Comparison of ENCODE assay signal across 1 cellular context in the genomic region with DNA sequence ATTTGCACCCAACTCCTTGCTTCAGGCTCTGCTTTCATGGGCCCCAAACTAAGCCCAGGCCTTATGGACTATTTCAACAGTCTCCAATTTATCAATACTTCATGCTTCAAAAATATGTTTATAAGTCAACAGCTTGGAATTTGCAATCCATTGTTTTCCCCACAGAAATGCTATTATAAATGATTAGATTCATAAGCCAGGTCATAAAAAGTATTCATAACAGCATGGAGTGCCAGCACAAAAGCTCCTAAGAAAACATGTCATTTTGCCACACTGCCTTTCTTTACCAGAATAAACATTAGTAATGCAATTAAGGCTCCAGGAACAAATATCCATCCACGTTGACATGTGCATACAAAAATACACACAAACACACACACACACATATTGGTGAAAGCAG.
TF ChIP-seq lines count a peak whose summit lies in the region.

No MANE protein-coding gene starts in this region.

TF ChIP-seq in SK-N-SH, 30 proteins besides CTCF, POLR2A, EP300 and RAD21 (continued from another document):
- TF ChIP-seq PBX3 (IDR thresholded peaks at IDR 0.05) (peak; percentile 4; the same call in 1 of the 2 replicates), RFX5 (IDR thresholded peaks at IDR 0.05; ENCODE audit: low read length) (no peak), RXRA (IDR thresholded peaks at IDR 0.05; ENCODE audit: borderline replicate concordance, low read depth) (no peak), RCOR1 (IDR thresholded peaks at IDR 0.05; ENCODE audit: low read length) (no peak), YY1 (IDR thresholded peaks at IDR 0.05; ENCODE audit: low read depth) (no peak)
